Comparison of ENCODE assay signal across 22 cellular contexts in genomic region chr17:63181856-63182255, GRCh38.
"Had no signal": no experiment of that assay in that cellular context is flagged by ENCODE, and none has a peak within 500 bp of the region (broad histone marks: within the 10 kb centered on the region; RNA-seq: fewer than 3 reads in every experiment).

No MANE protein-coding gene starts in this region.

- H3K9me3 ChIP-seq: left lung, mucosa of descending colon, prostate gland, tibial artery, vagina had no signal

- H3K27me3 Mint-ChIP-seq: activated naive CD8-positive, alpha-beta T cell treated with anti-CD3 and anti-CD28 coated beads for 36 hours; central memory CD8-positive, alpha-beta T cell; naive B cell had no signal

- DNase-seq: activated CD4-positive, alpha-beta T cell treated with anti-CD3 and anti-CD28 coated beads, Interleukin-2, amount 50 U/mL, for 4 hours; activated gamma-delta T cell treated with Interleukin-2 at 50 U/mL for 16 hours; activated naive CD8-positive, alpha-beta T cell treated with anti-CD3 and anti-CD28 coated beads for 36 hours; amniotic stem cell; erythroblast; foreskin melanocyte; glutamatergic neuron; kidney; left lung; mucosa of descending colon; naive B cell; right cardiac atrium; stimulated activated CD4-positive, alpha-beta T cell treated with anti-CD3 and anti-CD28 coated beads, Interleukin-2, amount 100 ng/mL, for 24 hours; stimulated activated naive CD8-positive, alpha-beta T cell treated with anti-CD3 and anti-CD28 coated beads, Interleukin-15, Interleukin-2, amounts not matched to agents 100 U/mL and 50 U/mL, for 24 hours; substantia nigra; tibial artery; WERI-Rb-1 had no signal

- H3K9me3 Mint-ChIP-seq: central memory CD8-positive, alpha-beta T cell had no signal

- H3K27ac ChIP-seq: coronary artery, left lung, prostate gland, tibial artery, vagina, WERI-Rb-1 had no signal

- H3K4me3 Mint-ChIP-seq: activated naive CD8-positive, alpha-beta T cell treated with anti-CD3 and anti-CD28 coated beads for 36 hours; central memory CD8-positive, alpha-beta T cell; naive B cell; neural crest cell had no signal

- H3K4me3 ChIP-seq: coronary artery, left lung, mucosa of descending colon, prostate gland, tibial artery, vagina had no signal

- H3K36me3 ChIP-seq: prostate gland, tibial artery, vagina had no signal

- H3K36me3 Mint-ChIP-seq: naive B cell had no signal

- H3K4me1 ChIP-seq: left lung, prostate gland, tibial artery, vagina had no signal

- H3K27me3 ChIP-seq: left lung, tibial artery, vagina had no signal

- H3K27ac Mint-ChIP-seq: activated naive CD8-positive, alpha-beta T cell treated with anti-CD3 and anti-CD28 coated beads for 36 hours had no signal

- ATAC-seq: left lung; mucosa of descending colon; right cardiac atrium; stimulated activated naive CD8-positive, alpha-beta T cell treated with anti-CD3 and anti-CD28 coated beads, Interleukin-15, Interleukin-2, amounts not matched to agents 100 U/mL and 50 U/mL, for 24 hours had no signal

- H3K4me1 Mint-ChIP-seq: activated naive CD8-positive, alpha-beta T cell treated with anti-CD3 and anti-CD28 coated beads for 36 hours; central memory CD8-positive, alpha-beta T cell; neural crest cell had no signal
